Comparison of ENCODE assay signal across 10 cellular contexts in genomic region chr19:15733895-15734294, GRCh38. TPM values are rescaled to one million over a fixed set of nuclear protein-coding genes. Genes with fewer than 3 reads are reported as not detected.
"Had no signal": no experiment of that assay in that cellular context is flagged by ENCODE, and none has a peak within 500 bp of the region (broad histone marks: within the 10 kb centered on the region; RNA-seq: fewer than 3 reads in every experiment).

No MANE protein-coding gene starts in this region.

- H3K9ac ChIP-seq: KMS-11 had no signal

- H3K4me2 ChIP-seq: KMS-11 had no signal

- H3K4me3 ChIP-seq: K562 had no signal

- FAIRE-seq: HTR-8/SVneo, K562 had no signal

- H3K27ac ChIP-seq: HL-60, KMS-11 had no signal

- ATAC-seq: K562 had no signal

- DNase-seq: IMR-90, KBM-7, KG1 had no signal

RNA-seq across cellular contexts. Expression of gene OR10H3, which starts 3.9 kb away (rescaled TPM):
- total RNA-seq: HT-29, HT1080, IMR-90, K562 had no signal
- polyA plus RNA-seq: IgD-negative memory B cell, IMR-90, K562 had no signal

RNA-seq across cellular contexts. Expression of gene OR10H2, which starts 6.1 kb away (rescaled TPM):
- total RNA-seq: HT-29, HT1080, IMR-90, K562 had no signal
- polyA plus RNA-seq: IgD-negative memory B cell, IMR-90, K562 had no signal

RNA-seq across cellular contexts. Expression of gene OR10H5, which starts 53.6 kb away (rescaled TPM):
- total RNA-seq: HT-29, HT1080, IMR-90, K562 had no signal
- polyA plus RNA-seq: IgD-negative memory B cell, IMR-90, K562 had no signal
